ENCODE assay signal across 1 cellular context in the genomic region with DNA sequence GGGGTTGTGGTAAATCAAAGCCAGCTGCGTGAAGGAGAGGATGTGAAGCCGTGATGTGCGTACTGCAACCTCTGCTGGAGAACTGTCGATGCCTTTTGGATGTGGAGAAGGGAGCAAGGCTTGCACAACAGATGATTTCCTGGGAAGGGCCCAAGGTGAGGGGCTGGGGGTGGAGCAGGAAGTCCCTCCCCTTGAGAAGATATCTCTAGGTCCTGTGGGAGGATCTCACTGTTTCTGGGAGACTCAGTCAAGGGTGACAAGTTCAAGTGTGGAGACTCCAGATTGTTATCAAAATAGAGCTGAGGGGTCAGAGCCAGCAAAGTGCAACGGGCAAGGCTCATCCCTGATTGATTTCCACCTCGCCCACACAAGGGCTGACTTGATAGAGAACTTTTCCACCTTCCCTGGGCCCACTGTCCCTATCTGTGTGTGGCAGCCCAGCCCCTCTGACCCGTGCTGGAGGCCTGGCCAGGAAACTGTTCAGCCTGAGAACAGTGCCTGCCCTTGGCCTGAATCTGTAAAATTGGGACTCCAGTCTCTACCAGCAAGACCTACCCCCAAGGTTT.
TF ChIP-seq lines count a peak whose summit lies in the region.

No MANE protein-coding gene starts in this region.

TF ChIP-seq in HepG2, 621 proteins besides CTCF, POLR2A, EP300 and RAD21:
- TF ChIP-seq, protein P1, sequence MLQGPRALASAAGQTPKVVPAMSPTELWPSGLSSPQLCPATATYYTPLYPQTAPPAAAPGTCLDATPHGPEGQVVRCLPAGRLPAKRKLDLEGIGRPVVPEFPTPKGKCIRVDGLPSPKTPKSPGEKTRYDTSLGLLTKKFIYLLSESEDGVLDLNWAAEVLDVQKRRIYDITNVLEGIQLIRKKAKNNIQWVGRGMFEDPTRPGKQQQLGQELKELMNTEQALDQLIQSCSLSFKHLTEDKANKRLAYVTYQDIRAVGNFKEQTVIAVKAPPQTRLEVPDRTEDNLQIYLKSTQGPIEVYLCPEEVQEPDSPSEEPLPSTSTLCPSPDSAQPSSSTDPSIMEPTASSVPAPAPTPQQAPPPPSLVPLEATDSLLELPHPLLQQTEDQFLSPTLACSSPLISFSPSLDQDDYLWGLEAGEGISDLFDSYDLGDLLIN (CRISPR knock-in tag; IDR thresholded peaks at IDR 0.05; ENCODE audit: borderline replicate concordance) = no peak
